Comparison of ENCODE assay signal across 8 cellular contexts in the genomic region with DNA sequence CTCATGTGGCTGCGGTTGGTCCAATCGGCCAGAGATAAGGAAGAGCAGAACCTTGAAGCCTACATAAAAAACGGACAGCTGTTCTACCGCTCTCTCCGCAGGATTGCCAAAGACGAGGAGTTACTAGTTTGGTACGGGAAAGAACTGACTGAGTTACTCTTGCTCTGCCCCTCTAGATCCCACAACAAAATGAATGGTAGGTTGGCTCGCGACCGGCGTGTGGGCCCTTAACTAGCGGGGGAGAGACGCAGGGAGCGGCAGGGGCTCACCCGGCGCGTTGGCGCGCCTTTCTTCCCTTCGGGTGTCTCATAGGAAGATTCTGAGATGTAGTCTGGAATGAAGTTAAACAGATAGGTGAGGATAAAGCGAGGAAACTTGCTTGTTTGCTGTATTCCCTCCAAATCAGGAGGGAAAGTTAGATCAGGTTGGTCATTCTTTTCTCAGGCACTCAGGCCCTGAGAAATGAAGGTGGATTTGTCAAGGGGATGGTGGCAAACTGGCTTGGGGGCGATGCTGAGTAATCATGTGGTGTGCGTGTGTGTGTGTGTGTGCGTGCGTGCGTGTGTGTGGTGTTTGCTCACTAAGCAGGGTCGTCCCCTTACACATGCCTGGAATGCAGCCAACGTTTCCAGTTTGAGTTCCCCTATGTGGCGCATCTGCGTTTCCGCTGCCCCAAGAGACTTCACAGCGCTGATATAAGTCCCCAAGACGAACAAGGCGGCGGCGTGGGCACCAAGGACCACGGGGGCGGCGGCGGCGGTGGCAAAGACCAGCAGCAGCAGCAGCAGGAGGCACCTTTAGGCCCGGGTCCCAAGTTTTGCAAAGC. TPM values are rescaled to one million over a fixed set of nuclear protein-coding genes. Genes with fewer than 3 reads are reported as not detected.
DNase-seq lines count a peak whose midpoint lies in the region; ATAC-seq and TF ChIP-seq lines count a peak whose summit lies in the region.

No MANE protein-coding gene starts in this region.

- H3K18ac ChIP-seq in mesendoderm (ENCODE audit: low read length) = no peak overlapping the region

- H3K27ac Mint-ChIP-seq in WTC11 = no peak overlapping the region

- H3K27ac ChIP-seq in cingulate gyrus (ENCODE audit: low read depth, low read length) = peak overlapping the region; percentile 24
- no peak overlapping the region for H3K27ac ChIP-seq in mesendoderm (ENCODE audit: low read depth, low read length)

- no peaks in the 10 kb centered on the region for H3K9me3 Mint-ChIP-seq in WTC11

- no peaks in the 10 kb centered on the region for H3K79me2 ChIP-seq in mesendoderm (ENCODE audit: control insufficient read depth, insufficient read depth, low read length)

- no peaks in the 10 kb centered on the region for H3K36me3 Mint-ChIP-seq in WTC11

- no peak overlapping the region for H3K4ac ChIP-seq in mesendoderm (ENCODE audit: low read depth, low read length)

- peaks cover 6% of the 10 kb centered on the region for H3K4me1 ChIP-seq in mesendoderm (ENCODE audit: control insufficient read depth, low read depth, low read length)

- H2BK120ac ChIP-seq in mesendoderm (ENCODE audit: low read depth, low read length) = no peak overlapping the region

- peaks cover 36% of the 10 kb centered on the region for H3K4me1 Mint-ChIP-seq in WTC11

- H2BK15ac ChIP-seq in mesendoderm (replicated peaks; ENCODE audit: low read depth) = no peak overlapping the region

- no peak for TF ChIP-seq CTCF in WTC11 (IDR thresholded peaks at IDR 0.05)

- no peak overlapping the region for H3K9ac ChIP-seq in mesendoderm (ENCODE audit: low read length)

- peak; percentile 13 for ATAC-seq in HG03354 (IDR thresholded peaks at IDR 0.05; ENCODE audit: poor library complexity, severe bottlenecking, unreplicated experiment)
- peak; percentile 1; the same call in 1 of the 2 replicates for ATAC-seq in WTC11

- no CpG with 5 or more reads among the region's 42 CpGs for WGBS in mesendoderm (ENCODE audit: extremely low coverage, insufficient coverage, low lambda C conversion rate)

- H3K4me3 Mint-ChIP-seq in WTC11 = peak overlapping the region; percentile 62

- DNase-seq in NCI-H146 (lab: John Stamatoyannopoulos, UW) (peak; percentile 74), NCI-H146 treated with DMSO at 0.1 percent for 48 hours (lab: John Stamatoyannopoulos, UW; ENCODE audit: unreplicated experiment) (no peak), WTC11 (ENCODE audit: low spot score) (peak; percentile 29), mesendoderm (peak; percentile 48), iPS-NIHi11 (ENCODE audit: low spot score) (no peak)
- peak in 5 of 6 experiments; percentile 42 to 79 (median 54) for DNase-seq in stimulated activated naive CD4-positive, alpha-beta T cell (lab: John Stamatoyannopoulos, UW)

- no peaks in the 10 kb centered on the region for H3K79me1 ChIP-seq in mesendoderm (ENCODE audit: low read length)

- peak overlapping the region; percentile 43 for H3K56ac ChIP-seq in mesendoderm (ENCODE audit: low read length)

- H3K23ac ChIP-seq in mesendoderm (ENCODE audit: low read length) = peak overlapping the region; percentile 70

- H2AK5ac ChIP-seq in mesendoderm (ENCODE audit: low read length) = no peak overlapping the region

- peak overlapping the region; percentile 15 for H3K4me2 ChIP-seq in mesendoderm (ENCODE audit: low read length)

- CTCF ChIA-PET in WTC11 (lab: Charles Lee) = interaction anchor here (0.7 to 2.0 kb wide), 14 partner anchors 11 to 829 kb away, joined by 3 to 28 read pairs (median 8); partner anchors contain the start of genes ANTXR2, BMP3, CFAP299 and FGF5

- no peak overlapping the region for H4K5ac ChIP-seq in mesendoderm (ENCODE audit: low read length)

- H3K36me3 ChIP-seq in mesendoderm (ENCODE audit: control insufficient read depth, insufficient read depth, low read length) = no peaks in the 10 kb centered on the region

- no peak overlapping the region for H3K4me3 ChIP-seq in mesendoderm (ENCODE audit: low read length)

- peaks cover 97% of the 10 kb centered on the region for H3K27me3 Mint-ChIP-seq in WTC11 (ENCODE audit: low read depth)

- POLR2A ChIA-PET in WTC11 (lab: Charles Lee) = no interaction called here

- no peak overlapping the region for H4K8ac ChIP-seq in mesendoderm (ENCODE audit: low read depth, low read length)

- peaks cover 62% of the 10 kb centered on the region for H3K27me3 ChIP-seq in mesendoderm (ENCODE audit: insufficient read depth, low read length, poor library complexity)

- H2BK5ac ChIP-seq in mesendoderm (ENCODE audit: low read length) = no peak overlapping the region

TF ChIP-seq in WTC11, 78 proteins besides CTCF, POLR2A, EP300 and RAD21:
- TF ChIP-seq MXD4 (CRISPR knock-in tag; IDR thresholded peaks at IDR 0.05; ENCODE audit: borderline replicate concordance) = no peak
- TF ChIP-seq IRF2 (CRISPR knock-in tag; IDR thresholded peaks at IDR 0.05; ENCODE audit: borderline replicate concordance, low read depth) = no peak
- TF ChIP-seq FOXP4 (CRISPR knock-in tag; IDR thresholded peaks at IDR 0.05) = 0 out of 2 replicates have a peak, but pooled peaks have one; percentile 54

RNA-seq across cellular contexts. Expression of gene PRDM8, which starts 4.2 kb away (rescaled TPM):
- 0.14 TPM in 1 of 3 replicates, not detected in the others for total RNA-seq in WTC11 (2021)
- polyA plus RNA-seq in mesendoderm (2013, experiment 1 of 2) = 0.08 TPM
- polyA plus RNA-seq in mesendoderm (2013, experiment 2 of 2) = 0.01 TPM

Comparison
In these comparisons a context has a peak if more than half of its experiments do, and no peak if none do; other contexts are left out.
1. DNase-seq: peak in NCI-H146 (single experiment), WTC11 (single experiment), mesendoderm (single experiment) and stimulated activated naive CD4-positive, alpha-beta T cell (5 of 6); none in NCI-H146 treated with DMSO at 0.1 percent for 48 hours (single experiment) and iPS-NIHi11 (single experiment).